In genomic region chr1:173255214-173255813, GRCh38 we compare ENCODE assay signal across 1 cellular context.
TF ChIP-seq lines count a peak whose summit lies in the region.

No MANE protein-coding gene starts in this region.

TF ChIP-seq in H1, 55 proteins besides CTCF, POLR2A, EP300 and RAD21 (continued from another document):
- TF ChIP-seq RNF2 (IDR thresholded peaks at IDR 0.05; ENCODE audit: borderline replicate concordance, low read depth, low read length, missing control alignments, poor library complexity, severe bottlenecking), result no peak
- TF ChIP-seq ATF2 (IDR thresholded peaks at IDR 0.05; ENCODE audit: low read length), result no peak
- TF ChIP-seq SP1 (IDR thresholded peaks at IDR 0.05; ENCODE audit: low read depth, low read length), result no peak
- TF ChIP-seq RXRA (IDR thresholded peaks at IDR 0.05; ENCODE audit: insufficient read depth, low read depth, low read length), result no peak
- no peak for TF ChIP-seq BACH1 (IDR thresholded peaks at IDR 0.05; ENCODE audit: low read length)
- TF ChIP-seq, protein P1, sequence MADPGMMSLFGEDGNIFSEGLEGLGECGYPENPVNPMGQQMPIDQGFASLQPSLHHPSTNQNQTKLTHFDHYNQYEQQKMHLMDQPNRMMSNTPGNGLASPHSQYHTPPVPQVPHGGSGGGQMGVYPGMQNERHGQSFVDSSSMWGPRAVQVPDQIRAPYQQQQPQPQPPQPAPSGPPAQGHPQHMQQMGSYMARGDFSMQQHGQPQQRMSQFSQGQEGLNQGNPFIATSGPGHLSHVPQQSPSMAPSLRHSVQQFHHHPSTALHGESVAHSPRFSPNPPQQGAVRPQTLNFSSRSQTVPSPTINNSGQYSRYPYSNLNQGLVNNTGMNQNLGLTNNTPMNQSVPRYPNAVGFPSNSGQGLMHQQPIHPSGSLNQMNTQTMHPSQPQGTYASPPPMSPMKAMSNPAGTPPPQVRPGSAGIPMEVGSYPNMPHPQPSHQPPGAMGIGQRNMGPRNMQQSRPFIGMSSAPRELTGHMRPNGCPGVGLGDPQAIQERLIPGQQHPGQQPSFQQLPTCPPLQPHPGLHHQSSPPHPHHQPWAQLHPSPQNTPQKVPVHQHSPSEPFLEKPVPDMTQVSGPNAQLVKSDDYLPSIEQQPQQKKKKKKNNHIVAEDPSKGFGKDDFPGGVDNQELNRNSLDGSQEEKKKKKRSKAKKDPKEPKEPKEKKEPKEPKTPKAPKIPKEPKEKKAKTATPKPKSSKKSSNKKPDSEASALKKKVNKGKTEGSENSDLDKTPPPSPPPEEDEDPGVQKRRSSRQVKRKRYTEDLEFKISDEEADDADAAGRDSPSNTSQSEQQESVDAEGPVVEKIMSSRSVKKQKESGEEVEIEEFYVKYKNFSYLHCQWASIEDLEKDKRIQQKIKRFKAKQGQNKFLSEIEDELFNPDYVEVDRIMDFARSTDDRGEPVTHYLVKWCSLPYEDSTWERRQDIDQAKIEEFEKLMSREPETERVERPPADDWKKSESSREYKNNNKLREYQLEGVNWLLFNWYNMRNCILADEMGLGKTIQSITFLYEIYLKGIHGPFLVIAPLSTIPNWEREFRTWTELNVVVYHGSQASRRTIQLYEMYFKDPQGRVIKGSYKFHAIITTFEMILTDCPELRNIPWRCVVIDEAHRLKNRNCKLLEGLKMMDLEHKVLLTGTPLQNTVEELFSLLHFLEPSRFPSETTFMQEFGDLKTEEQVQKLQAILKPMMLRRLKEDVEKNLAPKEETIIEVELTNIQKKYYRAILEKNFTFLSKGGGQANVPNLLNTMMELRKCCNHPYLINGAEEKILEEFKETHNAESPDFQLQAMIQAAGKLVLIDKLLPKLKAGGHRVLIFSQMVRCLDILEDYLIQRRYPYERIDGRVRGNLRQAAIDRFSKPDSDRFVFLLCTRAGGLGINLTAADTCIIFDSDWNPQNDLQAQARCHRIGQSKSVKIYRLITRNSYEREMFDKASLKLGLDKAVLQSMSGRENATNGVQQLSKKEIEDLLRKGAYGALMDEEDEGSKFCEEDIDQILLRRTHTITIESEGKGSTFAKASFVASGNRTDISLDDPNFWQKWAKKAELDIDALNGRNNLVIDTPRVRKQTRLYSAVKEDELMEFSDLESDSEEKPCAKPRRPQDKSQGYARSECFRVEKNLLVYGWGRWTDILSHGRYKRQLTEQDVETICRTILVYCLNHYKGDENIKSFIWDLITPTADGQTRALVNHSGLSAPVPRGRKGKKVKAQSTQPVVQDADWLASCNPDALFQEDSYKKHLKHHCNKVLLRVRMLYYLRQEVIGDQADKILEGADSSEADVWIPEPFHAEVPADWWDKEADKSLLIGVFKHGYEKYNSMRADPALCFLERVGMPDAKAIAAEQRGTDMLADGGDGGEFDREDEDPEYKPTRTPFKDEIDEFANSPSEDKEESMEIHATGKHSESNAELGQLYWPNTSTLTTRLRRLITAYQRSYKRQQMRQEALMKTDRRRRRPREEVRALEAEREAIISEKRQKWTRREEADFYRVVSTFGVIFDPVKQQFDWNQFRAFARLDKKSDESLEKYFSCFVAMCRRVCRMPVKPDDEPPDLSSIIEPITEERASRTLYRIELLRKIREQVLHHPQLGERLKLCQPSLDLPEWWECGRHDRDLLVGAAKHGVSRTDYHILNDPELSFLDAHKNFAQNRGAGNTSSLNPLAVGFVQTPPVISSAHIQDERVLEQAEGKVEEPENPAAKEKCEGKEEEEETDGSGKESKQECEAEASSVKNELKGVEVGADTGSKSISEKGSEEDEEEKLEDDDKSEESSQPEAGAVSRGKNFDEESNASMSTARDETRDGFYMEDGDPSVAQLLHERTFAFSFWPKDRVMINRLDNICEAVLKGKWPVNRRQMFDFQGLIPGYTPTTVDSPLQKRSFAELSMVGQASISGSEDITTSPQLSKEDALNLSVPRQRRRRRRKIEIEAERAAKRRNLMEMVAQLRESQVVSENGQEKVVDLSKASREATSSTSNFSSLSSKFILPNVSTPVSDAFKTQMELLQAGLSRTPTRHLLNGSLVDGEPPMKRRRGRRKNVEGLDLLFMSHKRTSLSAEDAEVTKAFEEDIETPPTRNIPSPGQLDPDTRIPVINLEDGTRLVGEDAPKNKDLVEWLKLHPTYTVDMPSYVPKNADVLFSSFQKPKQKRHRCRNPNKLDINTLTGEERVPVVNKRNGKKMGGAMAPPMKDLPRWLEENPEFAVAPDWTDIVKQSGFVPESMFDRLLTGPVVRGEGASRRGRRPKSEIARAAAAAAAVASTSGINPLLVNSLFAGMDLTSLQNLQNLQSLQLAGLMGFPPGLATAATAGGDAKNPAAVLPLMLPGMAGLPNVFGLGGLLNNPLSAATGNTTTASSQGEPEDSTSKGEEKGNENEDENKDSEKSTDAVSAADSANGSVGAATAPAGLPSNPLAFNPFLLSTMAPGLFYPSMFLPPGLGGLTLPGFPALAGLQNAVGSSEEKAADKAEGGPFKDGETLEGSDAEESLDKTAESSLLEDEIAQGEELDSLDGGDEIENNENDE (IDR thresholded peaks at IDR 0.05; ENCODE audit: insufficient replicate concordance, low read length), result no peak
- TF ChIP-seq CBX5 (IDR thresholded peaks at IDR 0.05; ENCODE audit: low read depth, low read length), result no peak
- TF ChIP-seq SP2 (IDR thresholded peaks at IDR 0.05; ENCODE audit: low read length), result no peak
- no peak for TF ChIP-seq JUN (IDR thresholded peaks at IDR 0.05; ENCODE audit: low read depth, low read length)
- TF ChIP-seq SIX5 (IDR thresholded peaks at IDR 0.05; ENCODE audit: low read depth, low read length), result no peak
- no peak for TF ChIP-seq TAF7 (optimal IDR thresholded peaks at IDR 0.05; ENCODE audit: borderline replicate concordance, low read depth, low read length)
